Comparison of ENCODE assay signal across 17 cellular contexts in the genomic region with DNA sequence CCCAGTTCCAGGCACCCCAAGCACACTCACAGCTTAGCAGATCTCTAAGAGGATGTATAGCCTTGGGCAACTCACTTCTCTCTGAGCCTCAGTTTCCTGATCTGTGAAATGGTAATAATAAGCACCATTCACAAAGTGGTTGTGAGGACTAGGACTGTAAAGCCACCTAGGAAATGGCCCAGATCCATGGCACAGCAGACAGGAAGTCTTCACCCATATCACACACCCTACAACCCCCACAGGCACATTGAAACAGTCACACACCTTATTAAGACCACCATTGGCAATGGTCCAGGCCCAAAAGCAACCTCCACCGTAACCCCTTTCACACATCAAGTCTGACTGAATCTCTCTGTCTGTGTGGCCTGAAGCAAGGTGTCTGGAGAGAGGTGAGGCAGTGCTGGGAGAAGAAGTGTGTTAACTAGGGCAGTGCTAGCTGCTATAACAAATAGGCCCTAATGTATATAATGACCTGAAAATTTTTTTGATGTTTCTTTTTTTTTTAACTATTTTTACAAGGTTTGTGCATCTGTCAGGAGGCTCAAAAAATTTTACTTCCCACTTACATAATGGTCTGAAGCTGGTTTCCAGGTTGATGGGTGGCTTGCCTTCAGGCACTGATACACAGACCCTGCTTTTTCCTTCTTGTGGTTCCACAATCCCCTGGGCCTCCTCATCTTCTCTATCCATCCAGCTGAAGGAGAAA. TPM values are rescaled to one million over a fixed set of nuclear protein-coding genes. Genes with fewer than 3 reads are reported as not detected.
DNase-seq lines count a peak whose midpoint lies in the region; ATAC-seq, FAIRE-seq and TF ChIP-seq lines count a peak whose summit lies in the region.
"Had no signal": no experiment of that assay in that cellular context is flagged by ENCODE, and none has a peak within 500 bp of the region (broad histone marks: within the 10 kb centered on the region; RNA-seq: fewer than 3 reads in every experiment).

No MANE protein-coding gene starts in this region.

- H4K20me1 ChIP-seq in K562 (replicated peaks; ENCODE audit: control insufficient read depth, insufficient read depth, low read length) = no peaks in the 10 kb centered on the region

- TF ChIP-seq EP300 in K562 (IDR thresholded peaks at IDR 0.05; ENCODE audit: low read length) = no peak

- no peak overlapping the region for H3K4me3 ChIP-seq in K562
- H3K4me3 ChIP-seq: heart left ventricle, left lung, MG63 had no signal

- H3K79me2 ChIP-seq in K562 (ENCODE audit: control insufficient read depth, insufficient read depth, low read length) = peaks cover 12% of the 10 kb centered on the region

- no peak for FAIRE-seq in K562 (lab: Jason Lieb, UNC)
- FAIRE-seq: colon, TTC549 had no signal

- H3K4me3 Mint-ChIP-seq in activated naive CD8-positive, alpha-beta T cell = no peak overlapping the region
- no peak overlapping the region for H3K4me3 Mint-ChIP-seq in activated naive CD8-positive, alpha-beta T cell treated with anti-CD3 and anti-CD28 coated beads, Interleukin-2, amount 50 U/mL, for 24 hours
- H3K4me3 Mint-ChIP-seq in stimulated activated effector memory CD8-positive, alpha-beta T cell treated with anti-CD3 and anti-CD28 coated beads, Interleukin-12 subunit alpha, Interleukin-12 subunit beta, amount 100 ng/mL, for 72 hours = no peak overlapping the region
- no peak overlapping the region for H3K4me3 Mint-ChIP-seq in MCF 10A (ENCODE audit: unreplicated experiment)
- H3K4me3 Mint-ChIP-seq: brain had no signal

- no peak for TF ChIP-seq POLR2A in K562 (conservative IDR thresholded peaks at IDR 0.05)

- no peaks in the 10 kb centered on the region for H3K27me3 ChIP-seq in K562 (ENCODE audit: control insufficient read depth in 2 of 2, insufficient read depth in 2 of 2, low read length in 2 of 2)
- H3K27me3 ChIP-seq: heart left ventricle, left lung, MG63 had no signal

- POLR2A ChIA-PET in K562 (lab: Yijun Ruan, JAX) (interaction anchor here (0.6 to 0.8 kb wide), 2 partner anchors 16 to 120 kb away, joined by 3 read pairs; no protein-coding TSS in a partner anchor), MCF 10A (lab: Yijun Ruan, JAX) (interaction anchor here (0.6 to 1.9 kb wide), 5 partner anchors 9 to 615 kb away, joined by 3 to 5 read pairs (median 3); no protein-coding TSS in a partner anchor)

- H3K9ac ChIP-seq in K562 (ENCODE audit: insufficient read depth in 1 of 2, low read depth in 2 of 2, low read length in 2 of 2) = no peak overlapping the region

- H3K4me1 Mint-ChIP-seq in activated naive CD8-positive, alpha-beta T cell (ENCODE audit: low read depth) = peaks cover 67% of the 10 kb centered on the region
- H3K4me1 Mint-ChIP-seq in activated naive CD8-positive, alpha-beta T cell treated with anti-CD3 and anti-CD28 coated beads, Interleukin-2, amount 50 U/mL, for 24 hours = peaks cover 65% of the 10 kb centered on the region
- H3K4me1 Mint-ChIP-seq in stimulated activated effector memory CD8-positive, alpha-beta T cell treated with anti-CD3 and anti-CD28 coated beads, Interleukin-12 subunit alpha, Interleukin-12 subunit beta, amount 100 ng/mL, for 72 hours = peaks cover 67% of the 10 kb centered on the region
- H3K4me1 Mint-ChIP-seq in MCF 10A (ENCODE audit: insufficient read depth, unreplicated experiment) = peaks cover 20% of the 10 kb centered on the region

- H3K9me1 ChIP-seq in K562 (ENCODE audit: control insufficient read depth, insufficient read depth, low read length) = no peaks in the 10 kb centered on the region

- no peak for TF ChIP-seq RAD21 in K562 (CRISPR knock-in tag; conservative IDR thresholded peaks at IDR 0.05 in 1 of 2, IDR thresholded peaks at IDR 0.05 in 1 of 2)

- TF ChIP-seq CTCF in K562 (IDR thresholded peaks at IDR 0.05 in 2 of 3, conservative IDR thresholded peaks at IDR 0.05 in 1 of 3; ENCODE audit: insufficient read depth in 2 of 3, low read depth in 1 of 3, low read length in 3 of 3) = no peak
- TF ChIP-seq CTCF in MCF 10A (IDR thresholded peaks at IDR 0.05; ENCODE audit: unreplicated experiment) = no peak

- CTCF ChIA-PET in K562 (lab: Yijun Ruan, JAX; ENCODE audit: low intra/inter-chr PET ratio) = no interaction called here
- CTCF ChIA-PET in MCF 10A (lab: Yijun Ruan, JAX) = interaction anchor here (0.8 to 1.2 kb wide), 6 partner anchors 14 to 152 kb away, joined by 3 to 7 read pairs (median 4); no protein-coding TSS in a partner anchor

- H3K4me2 ChIP-seq in K562 (ENCODE audit: insufficient read depth, low read length) = no peak overlapping the region

- no peaks in the 10 kb centered on the region for H3K36me3 Mint-ChIP-seq in activated naive CD8-positive, alpha-beta T cell
- H3K36me3 Mint-ChIP-seq in activated naive CD8-positive, alpha-beta T cell treated with anti-CD3 and anti-CD28 coated beads, Interleukin-2, amount 50 U/mL, for 24 hours (ENCODE audit: low read depth) = peaks cover 6% of the 10 kb centered on the region
- H3K36me3 Mint-ChIP-seq in stimulated activated effector memory CD8-positive, alpha-beta T cell treated with anti-CD3 and anti-CD28 coated beads, Interleukin-12 subunit alpha, Interleukin-12 subunit beta, amount 100 ng/mL, for 72 hours = peaks cover 22% of the 10 kb centered on the region
- H3K36me3 Mint-ChIP-seq in MCF 10A (ENCODE audit: insufficient read depth, unreplicated experiment) = no peaks in the 10 kb centered on the region
- H3K36me3 Mint-ChIP-seq: brain had no signal

- 0 out of 2 replicates have a peak, but pooled peaks cover 3% of the 10 kb centered on the region for H3K9me3 ChIP-seq in K562 (replicated peaks; ENCODE audit: control insufficient read depth, insufficient read depth, low read depth, low read length)
- H3K9me3 ChIP-seq: heart left ventricle, left lung had no signal

- peaks cover 1% of the 10 kb centered on the region; the same call in 1 of the 3 replicates for H3K36me3 ChIP-seq in K562 (ENCODE audit: control insufficient read depth, insufficient read depth, low read length)
- H3K36me3 ChIP-seq: left lung had no signal

- peak overlapping the region; percentile 46 for H2AFZ ChIP-seq in K562 (ENCODE audit: low read depth, low read length)

- no peak for DNase-seq in activated naive CD8-positive, alpha-beta T cell treated with anti-CD3 and anti-CD28 coated beads, Interleukin-2, amount 50 U/mL, for 24 hours
- DNase-seq in K562 (ENCODE audit: extremely low read depth in 1 of 4, low spot score in 3 of 4) (no peak), MCF 10A (ENCODE audit: unreplicated experiment) (no peak)
- no peak for DNase-seq in stimulated activated effector memory CD8-positive, alpha-beta T cell treated with anti-CD3 and anti-CD28 coated beads, Interleukin-12 subunit alpha, Interleukin-12 subunit beta, amount 100 ng/mL, for 72 hours (ENCODE audit: low spot score in 2 of 2)
- DNase-seq: activated CD4-positive, alpha-beta T cell treated with anti-CD3 and anti-CD28 coated beads, Interleukin-2, amount 50 U/mL, for 1 hour; HCEC 1CT; MG63; NCI-H1436; NCI-H524 had no signal

- WGBS in K562 (ENCODE audit: insufficient coverage, low coverage, missing lambda C conversion rate) = 50% methylated on average over 1 of the region's 1 CpG

- H3K27ac Mint-ChIP-seq in activated naive CD8-positive, alpha-beta T cell = peak overlapping the region; percentile 16
- H3K27ac Mint-ChIP-seq in activated naive CD8-positive, alpha-beta T cell treated with anti-CD3 and anti-CD28 coated beads, Interleukin-2, amount 50 U/mL, for 24 hours = no peak overlapping the region
- peak overlapping the region; percentile 46 for H3K27ac Mint-ChIP-seq in stimulated activated effector memory CD8-positive, alpha-beta T cell treated with anti-CD3 and anti-CD28 coated beads, Interleukin-12 subunit alpha, Interleukin-12 subunit beta, amount 100 ng/mL, for 72 hours
- H3K27ac Mint-ChIP-seq in MCF 10A (ENCODE audit: low read depth, unreplicated experiment) = no peak overlapping the region
- H3K27ac Mint-ChIP-seq: brain had no signal

- H3K4me1 ChIP-seq in K562 (replicated peaks in 1 of 2; ENCODE audit: control insufficient read depth in 2 of 2, insufficient read depth in 2 of 2, low read length in 2 of 2) = peaks cover 4 to 32% of the 10 kb centered on the region in 2 experiments; a peak in 4 of 5 replicates

- in situ Hi-C loops in K562 (cut with MboI) = no loop called here

- ATAC-seq in activated naive CD8-positive, alpha-beta T cell treated with anti-CD3 and anti-CD28 coated beads, Interleukin-2, amount 50 U/mL, for 24 hours = no peak
- ATAC-seq in K562 (no peak), HG03520 (IDR thresholded peaks at IDR 0.05; ENCODE audit: unreplicated experiment) (no peak)
- ATAC-seq in stimulated activated effector memory CD8-positive, alpha-beta T cell treated with anti-CD3 and anti-CD28 coated beads, Interleukin-12 subunit alpha, Interleukin-12 subunit beta, amount 100 ng/mL, for 72 hours = no peak
- ATAC-seq: heart left ventricle, left lung had no signal

- intact Hi-C loops in K562 (cut with micrococcal nuclease) = no loop called here
- intact Hi-C loops in MCF 10A (cut with micrococcal nuclease) = no loop called here

- no peaks in the 10 kb centered on the region for H3K9me3 Mint-ChIP-seq in activated naive CD8-positive, alpha-beta T cell (ENCODE audit: low read depth)
- peaks cover 7% of the 10 kb centered on the region for H3K9me3 Mint-ChIP-seq in activated naive CD8-positive, alpha-beta T cell treated with anti-CD3 and anti-CD28 coated beads, Interleukin-2, amount 50 U/mL, for 24 hours
- no peaks in the 10 kb centered on the region for H3K9me3 Mint-ChIP-seq in stimulated activated effector memory CD8-positive, alpha-beta T cell treated with anti-CD3 and anti-CD28 coated beads, Interleukin-12 subunit alpha, Interleukin-12 subunit beta, amount 100 ng/mL, for 72 hours
- H3K9me3 Mint-ChIP-seq in MCF 10A (ENCODE audit: unreplicated experiment) = no peaks in the 10 kb centered on the region

- BruUV-seq in K562 (replicated peaks; lab: Mats Ljungman, UMichigan) (no TSS peak), MCF 10A (replicated peaks; lab: Mats Ljungman, UMichigan) (no TSS peak)

- H3K27me3 Mint-ChIP-seq in activated naive CD8-positive, alpha-beta T cell = no peaks in the 10 kb centered on the region
- no peaks in the 10 kb centered on the region for H3K27me3 Mint-ChIP-seq in activated naive CD8-positive, alpha-beta T cell treated with anti-CD3 and anti-CD28 coated beads, Interleukin-2, amount 50 U/mL, for 24 hours
- H3K27me3 Mint-ChIP-seq in MCF 10A (ENCODE audit: insufficient read depth, unreplicated experiment) = no peaks in the 10 kb centered on the region

- no peak overlapping the region for H3K27ac ChIP-seq in K562 (ENCODE audit: extremely low read depth, low read depth, low read length)
- H3K27ac ChIP-seq: heart left ventricle had no signal

RNA-seq across cellular contexts. Expression of gene RGS14, which starts 2.4 kb away (rescaled TPM):
- 35.8 and 98.9 TPM in 2 replicates for total RNA-seq in K562 (2011; cell fraction: chromatin; rRNA removed; ENCODE audit: low replicate concordance)
- 87.6 and 104 TPM in 2 replicates for total RNA-seq in K562 (2011; cell fraction: nucleolus; rRNA removed)
- 52.4 and 57.0 TPM in 2 replicates for total RNA-seq in K562 (2011; cell fraction: nucleoplasm; rRNA removed)
- total RNA-seq in K562 (2014; rRNA removed) = 63.1 and 86.1 TPM in 2 replicates
- total RNA-seq in K562 (2014; rRNA removed; fragmentation: Illumina TruSeq; extraction: Trizol) = 6.3 and 10.5 TPM in 2 replicates
- 34.5 and 38.8 TPM in 2 replicates for total RNA-seq in K562 (2015; rRNA removed; fragmentation: Illumina TruSeq; extraction: Trizol)
- total RNA-seq in K562 (2021) = 50.3 and 55.4 TPM in 2 replicates
- 21.2 and 40.8 TPM in 2 replicates for polyA plus RNA-seq in K562 (2011; rRNA removed)
- 54.2 and 98.9 TPM in 2 replicates for polyA plus RNA-seq in K562 (2011; cell fraction: cytosol; rRNA removed)
- polyA plus RNA-seq in K562 (2011; cell fraction: nucleus; rRNA removed) = 174 and 232 TPM in 2 replicates
- polyA plus RNA-seq in K562 (2012) = 40.9 and 53.0 TPM in 2 replicates
- polyA plus RNA-seq in K562 (2014; fragmentation: Illumina TruSeq; extraction: Trizol) = 42.0 and 46.3 TPM in 2 replicates
- 1 to 10 TPM in 1 of 2 experiments, under 1 TPM in 1; 0.28 to 1.3 TPM for polyA plus RNA-seq in K562 (2014; fragmentation: Nextera tagmentation; extraction: Ambion mirVana)
- polyA plus RNA-seq in K562 (2014; rRNA removed) = 75.9 and 101 TPM in 2 replicates
- 11.5 and 13.6 TPM in 2 replicates for polyA minus RNA-seq in K562 (2011; rRNA and poly(A)+ RNA removed)
- polyA minus RNA-seq in K562 (2011; cell fraction: cytosol; rRNA and poly(A)+ RNA removed) = 20.3 and 24.8 TPM in 2 replicates
- 49.7 and 64.5 TPM in 2 replicates for polyA minus RNA-seq in K562 (2011; cell fraction: nucleus; rRNA and poly(A)+ RNA removed)
- 7.8 and 12.6 TPM in 2 replicates for total RNA-seq in MCF 10A (2022)

RNA-seq across cellular contexts. Expression of gene LMAN2, which starts 3.8 kb away (rescaled TPM):
- 108 and 260 TPM in 2 replicates for total RNA-seq in K562 (2011; cell fraction: chromatin; rRNA removed; ENCODE audit: low replicate concordance)
- 422 and 429 TPM in 2 replicates for total RNA-seq in K562 (2011; cell fraction: nucleolus; rRNA removed)
- total RNA-seq in K562 (2011; cell fraction: nucleoplasm; rRNA removed) = 240 and 283 TPM in 2 replicates
- total RNA-seq in K562 (2014; rRNA removed) (200 and 216 TPM in 2 replicates), K562 (2014; rRNA removed; fragmentation: Illumina TruSeq; extraction: Trizol) (69.3 and 110 TPM in 2 replicates), K562 (2015; rRNA removed; fragmentation: Illumina TruSeq; extraction: Trizol) (179 and 196 TPM in 2 replicates), K562 (2021) (130 and 136 TPM in 2 replicates), MCF 10A (2022) (221 and 279 TPM in 2 replicates)
- polyA plus RNA-seq in K562 (2011; rRNA removed) (119 and 150 TPM in 2 replicates), K562 (2014; fragmentation: Illumina TruSeq; extraction: Trizol) (241 and 254 TPM in 2 replicates), K562 (2014; fragmentation: Nextera tagmentation; extraction: Ambion mirVana) (1 to 10 TPM; 2.7 to 8.5 TPM), K562 (2014; rRNA removed) (196 and 235 TPM in 2 replicates)
- 299 and 407 TPM in 2 replicates for polyA plus RNA-seq in K562 (2011; cell fraction: cytosol; rRNA removed)
- 207 and 224 TPM in 2 replicates for polyA plus RNA-seq in K562 (2011; cell fraction: nucleus; rRNA removed)
- 176 and 216 TPM in 2 replicates for polyA plus RNA-seq in K562 (2012)
- 113 and 151 TPM in 2 replicates for polyA minus RNA-seq in K562 (2011; rRNA and poly(A)+ RNA removed)
- polyA minus RNA-seq in K562 (2011; cell fraction: cytosol; rRNA and poly(A)+ RNA removed) = 150 and 163 TPM in 2 replicates
- 76.1 and 108 TPM in 2 replicates for polyA minus RNA-seq in K562 (2011; cell fraction: nucleus; rRNA and poly(A)+ RNA removed)

RNA-seq across cellular contexts. Expression of gene SLC34A1, which starts 28.9 kb away (rescaled TPM):
- 0.09 TPM in 1 of 2 replicates, not detected in the other for total RNA-seq in K562 (2011; cell fraction: chromatin; rRNA removed; ENCODE audit: low replicate concordance)
- not detected in 2 replicates for total RNA-seq in K562 (2011; cell fraction: nucleolus; rRNA removed)
- not detected in 2 replicates for total RNA-seq in K562 (2011; cell fraction: nucleoplasm; rRNA removed)
- total RNA-seq in K562 (2014; rRNA removed) (not detected in 2 replicates), K562 (2014; rRNA removed; fragmentation: Illumina TruSeq; extraction: Trizol) (not detected in 2 replicates), K562 (2015; rRNA removed; fragmentation: Illumina TruSeq; extraction: Trizol) (not detected in 2 replicates), K562 (2021) (not detected in 2 replicates), MCF 10A (2022) (not detected in 2 replicates)
- polyA plus RNA-seq in K562 (2011; rRNA removed) (not detected in 2 replicates), K562 (2014; fragmentation: Illumina TruSeq; extraction: Trizol) (not detected in 2 replicates), K562 (2014; fragmentation: Nextera tagmentation; extraction: Ambion mirVana) (not detected), K562 (2014; rRNA removed) (not detected in 2 replicates)
- not detected in 2 replicates for polyA plus RNA-seq in K562 (2011; cell fraction: cytosol; rRNA removed)
- not detected in 2 replicates for polyA plus RNA-seq in K562 (2011; cell fraction: nucleus; rRNA removed)
- polyA plus RNA-seq in K562 (2012) = not detected in 2 replicates
- polyA minus RNA-seq in K562 (2011; rRNA and poly(A)+ RNA removed) = not detected in 2 replicates
- not detected in 2 replicates for polyA minus RNA-seq in K562 (2011; cell fraction: cytosol; rRNA and poly(A)+ RNA removed)
- polyA minus RNA-seq in K562 (2011; cell fraction: nucleus; rRNA and poly(A)+ RNA removed) = not detected in 2 replicates
- total RNA-seq: heart left ventricle, left lung, temporal lobe had no signal
- polyA plus RNA-seq: heart left ventricle had no signal

RNA-seq across cellular contexts. Expression of gene MXD3, which starts 43.6 kb away (rescaled TPM):
- 16.1 and 35.8 TPM in 2 replicates for total RNA-seq in K562 (2011; cell fraction: chromatin; rRNA removed; ENCODE audit: low replicate concordance)
- total RNA-seq in K562 (2011; cell fraction: nucleolus; rRNA removed) = 30.9 and 32.9 TPM in 2 replicates
- 25.8 and 34.4 TPM in 2 replicates for total RNA-seq in K562 (2011; cell fraction: nucleoplasm; rRNA removed)
- total RNA-seq in K562 (2014; rRNA removed) (18.2 and 19.5 TPM in 2 replicates), K562 (2014; rRNA removed; fragmentation: Illumina TruSeq; extraction: Trizol) (0.65 and 0.83 TPM in 2 replicates), K562 (2015; rRNA removed; fragmentation: Illumina TruSeq; extraction: Trizol) (4.5 and 6.1 TPM in 2 replicates), K562 (2021) (12.0 and 16.2 TPM in 2 replicates), MCF 10A (2022) (8.4 and 13.2 TPM in 2 replicates)
- polyA plus RNA-seq in K562 (2011; rRNA removed) (5.2 and 13.6 TPM in 2 replicates), K562 (2014; fragmentation: Illumina TruSeq; extraction: Trizol) (1.8 and 4.5 TPM in 2 replicates), K562 (2014; fragmentation: Nextera tagmentation; extraction: Ambion mirVana) (under 1 TPM; 0.28 to 0.59 TPM), K562 (2014; rRNA removed) (22.8 and 24.8 TPM in 2 replicates)
- 9.9 and 15.2 TPM in 2 replicates for polyA plus RNA-seq in K562 (2011; cell fraction: cytosol; rRNA removed)
- polyA plus RNA-seq in K562 (2011; cell fraction: nucleus; rRNA removed) = 81.7 and 87.5 TPM in 2 replicates
- 9.2 and 20.7 TPM in 2 replicates for polyA plus RNA-seq in K562 (2012)
- 1.8 and 1.9 TPM in 2 replicates for polyA minus RNA-seq in K562 (2011; rRNA and poly(A)+ RNA removed)
- 1.2 and 4.6 TPM in 2 replicates for polyA minus RNA-seq in K562 (2011; cell fraction: cytosol; rRNA and poly(A)+ RNA removed)
- 12.3 and 14.9 TPM in 2 replicates for polyA minus RNA-seq in K562 (2011; cell fraction: nucleus; rRNA and poly(A)+ RNA removed)

RNA-seq across cellular contexts. Expression of gene PFN3, which starts 45.1 kb away (rescaled TPM):
- not detected in 2 replicates for total RNA-seq in K562 (2011; cell fraction: chromatin; rRNA removed; ENCODE audit: low replicate concordance)
- not detected in 2 replicates for total RNA-seq in K562 (2011; cell fraction: nucleolus; rRNA removed)
- not detected in 2 replicates for total RNA-seq in K562 (2011; cell fraction: nucleoplasm; rRNA removed)
- total RNA-seq in K562 (2014; rRNA removed) (not detected in 2 replicates), K562 (2014; rRNA removed; fragmentation: Illumina TruSeq; extraction: Trizol) (not detected in 2 replicates), K562 (2015; rRNA removed; fragmentation: Illumina TruSeq; extraction: Trizol) (not detected in 2 replicates), K562 (2021) (not detected in 2 replicates), MCF 10A (2022) (not detected in 2 replicates)
- polyA plus RNA-seq in K562 (2011; rRNA removed) (not detected in 2 replicates), K562 (2014; fragmentation: Illumina TruSeq; extraction: Trizol) (not detected in 2 replicates), K562 (2014; fragmentation: Nextera tagmentation; extraction: Ambion mirVana) (not detected), K562 (2014; rRNA removed) (not detected in 2 replicates)
- not detected in 2 replicates for polyA plus RNA-seq in K562 (2011; cell fraction: cytosol; rRNA removed)
- not detected in 2 replicates for polyA plus RNA-seq in K562 (2011; cell fraction: nucleus; rRNA removed)
- polyA plus RNA-seq in K562 (2012) = not detected in 2 replicates
- not detected in 2 replicates for polyA minus RNA-seq in K562 (2011; rRNA and poly(A)+ RNA removed)
- polyA minus RNA-seq in K562 (2011; cell fraction: cytosol; rRNA and poly(A)+ RNA removed) = not detected in 2 replicates
- 0.67 TPM in 1 of 2 replicates, not detected in the other for polyA minus RNA-seq in K562 (2011; cell fraction: nucleus; rRNA and poly(A)+ RNA removed)
- total RNA-seq: heart left ventricle, left lung had no signal
- polyA plus RNA-seq: heart left ventricle had no signal

Comparison
In these comparisons a context has a peak if more than half of its experiments do, and no peak if none do; other contexts are left out.
1. H3K27ac Mint-ChIP-seq: peak in activated naive CD8-positive, alpha-beta T cell (single experiment) and stimulated activated effector memory CD8-positive, alpha-beta T cell treated with anti-CD3 and anti-CD28 coated beads, Interleukin-12 subunit alpha, Interleukin-12 subunit beta, amount 100 ng/mL, for 72 hours (single experiment); none in activated naive CD8-positive, alpha-beta T cell treated with anti-CD3 and anti-CD28 coated beads, Interleukin-2, amount 50 U/mL, for 24 hours (single experiment) and MCF 10A (single experiment).